8 cellular contexts compared by ENCODE assay signal in the genomic region with DNA sequence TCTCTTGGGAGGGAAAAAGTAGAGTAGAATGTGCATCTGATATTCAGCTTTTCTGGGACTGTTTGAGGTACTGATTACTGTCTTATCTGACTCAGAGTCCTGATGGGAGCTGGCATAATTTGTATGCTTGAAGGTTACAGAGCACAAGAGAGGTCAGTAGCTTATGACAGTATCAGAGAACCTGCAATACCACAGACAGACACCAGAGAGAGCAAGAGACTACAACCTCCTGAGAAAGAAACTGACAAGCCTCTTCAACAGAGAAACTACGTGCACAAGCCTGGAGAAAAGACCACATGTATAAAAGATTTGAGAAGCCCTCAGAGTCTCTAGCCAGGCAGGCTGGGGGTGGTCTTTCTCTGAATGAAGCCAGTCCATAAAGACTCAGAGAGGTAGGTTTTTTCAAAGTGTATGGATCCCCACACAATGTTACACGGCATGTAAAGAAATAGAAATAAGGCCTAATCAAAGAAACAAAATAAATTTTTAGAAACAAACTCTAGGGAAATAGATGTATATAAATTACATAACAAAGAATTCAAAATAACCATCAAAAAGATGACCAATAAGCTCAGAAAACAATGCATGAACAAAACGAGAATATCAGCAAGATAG.
A peak's percentile ranks its signal among the peaks of the same experiment; 100 is the strongest.
DNase-seq lines count a peak whose midpoint lies in the region; ATAC-seq and TF ChIP-seq lines count a peak whose summit lies in the region.

No MANE protein-coding gene starts in this region.

- no peaks in the 10 kb centered on the region for H3K36me3 Mint-ChIP-seq in activated CD4-positive, alpha-beta memory T cell treated with anti-CD3 and anti-CD28 coated beads for 36 hours

- no peak overlapping the region for H3K4me3 Mint-ChIP-seq in activated CD4-positive, alpha-beta memory T cell treated with anti-CD3 and anti-CD28 coated beads for 36 hours

- CTCF ChIA-PET in activated CD4-positive, alpha-beta memory T cell treated with anti-CD3 and anti-CD28 coated beads for 36 hours (lab: Charles Lee), result no interaction called here

- DNase-seq in COR-L47 (lab: John Stamatoyannopoulos, UW) (peak; percentile 47), Kasumi-1 (lab: John Stamatoyannopoulos, UW) (peak; percentile 77 to 80), Peyer's patch (peak in 1 of 3 donors; percentile 45), fibroblast of pulmonary artery (ENCODE audit: low read depth) (peak; percentile 59), prostate gland (ENCODE audit: low spot score) (peak; percentile 35)
- DNase-seq in activated CD4-positive, alpha-beta memory T cell treated with anti-CD3 and anti-CD28 coated beads for 36 hours, result no peak
- no peak for DNase-seq in effector CD8-positive, alpha-beta T cell (lab: John Stamatoyannopoulos, UW)

- no peaks in the 10 kb centered on the region for H3K4me1 ChIP-seq in Peyer's patch
- H3K4me1 ChIP-seq in prostate gland (replicated peaks), result no peaks in the 10 kb centered on the region

- no peaks in the 10 kb centered on the region for H3K27me3 Mint-ChIP-seq in activated CD4-positive, alpha-beta memory T cell treated with anti-CD3 and anti-CD28 coated beads for 36 hours

- intact Hi-C loops in prostate gland (cut with DNase I), result no loop called here
- intact Hi-C loops in activated CD4-positive, alpha-beta memory T cell treated with anti-CD3 and anti-CD28 coated beads for 36 hours (cut with micrococcal nuclease), result no loop called here

- POLR2A ChIA-PET in activated CD4-positive, alpha-beta memory T cell treated with anti-CD3 and anti-CD28 coated beads for 36 hours (lab: Charles Lee), result no interaction called here

- TF ChIP-seq POLR2A in Peyer's patch (IDR thresholded peaks at IDR 0.05) (no peak), prostate gland (IDR thresholded peaks at IDR 0.05) (no peak)

- WGBS in prostate gland, result 63% methylated on average over 3 of the region's 3 CpGs

- H3K27ac ChIP-seq in Peyer's patch (no peak overlapping the region), prostate gland (no peak overlapping the region)

- TF ChIP-seq CTCF in Peyer's patch (IDR thresholded peaks at IDR 0.05) (peak in 4 of 6 experiments; percentile 33 to 71 (median 62)), fibroblast of pulmonary artery (IDR thresholded peaks at IDR 0.05; ENCODE audit: low read length, missing control alignments) (peak; percentile 76), prostate gland (IDR thresholded peaks at IDR 0.05) (peak; percentile 37 to 71 (median 66))

- ATAC-seq in GM21381 (IDR thresholded peaks at IDR 0.05; ENCODE audit: unreplicated experiment), result peak; percentile 77

- no peak overlapping the region for H3K27ac Mint-ChIP-seq in activated CD4-positive, alpha-beta memory T cell treated with anti-CD3 and anti-CD28 coated beads for 36 hours

- peaks cover 29% of the 10 kb centered on the region for H3K9me3 Mint-ChIP-seq in activated CD4-positive, alpha-beta memory T cell treated with anti-CD3 and anti-CD28 coated beads for 36 hours

- H3K4me3 ChIP-seq in Peyer's patch (no peak overlapping the region), fibroblast of pulmonary artery (replicated peaks; ENCODE audit: low read depth, low read length) (no peak overlapping the region), prostate gland (no peak overlapping the region)

- H3K9me3 ChIP-seq in Peyer's patch, result no peaks in the 10 kb centered on the region
- no peaks in the 10 kb centered on the region for H3K9me3 ChIP-seq in prostate gland

- no peaks in the 10 kb centered on the region for H3K27me3 ChIP-seq in Peyer's patch
- H3K27me3 ChIP-seq in prostate gland (replicated peaks; ENCODE audit: insufficient read depth), result no peaks in the 10 kb centered on the region

- no peaks in the 10 kb centered on the region for H3K4me1 Mint-ChIP-seq in activated CD4-positive, alpha-beta memory T cell treated with anti-CD3 and anti-CD28 coated beads for 36 hours (ENCODE audit: low read depth)

- H3K36me3 ChIP-seq in Peyer's patch (no peaks in the 10 kb centered on the region), prostate gland (no peaks in the 10 kb centered on the region)

Comparison
In these comparisons a context has a peak if more than half of its experiments do, and no peak if none do; other contexts are left out.
1. DNase-seq: peak in COR-L47 (single experiment), Kasumi-1 (2 of 2), fibroblast of pulmonary artery (single experiment) and prostate gland (single experiment); none in activated CD4-positive, alpha-beta memory T cell treated with anti-CD3 and anti-CD28 coated beads for 36 hours (single experiment) and effector CD8-positive, alpha-beta T cell (single experiment).
2. Peak in every context shown above with its lines, with median percentiles within 50 percentile points of each other: CTCF ChIP-seq.